1 cellular context compared by ENCODE assay signal in the genomic region with DNA sequence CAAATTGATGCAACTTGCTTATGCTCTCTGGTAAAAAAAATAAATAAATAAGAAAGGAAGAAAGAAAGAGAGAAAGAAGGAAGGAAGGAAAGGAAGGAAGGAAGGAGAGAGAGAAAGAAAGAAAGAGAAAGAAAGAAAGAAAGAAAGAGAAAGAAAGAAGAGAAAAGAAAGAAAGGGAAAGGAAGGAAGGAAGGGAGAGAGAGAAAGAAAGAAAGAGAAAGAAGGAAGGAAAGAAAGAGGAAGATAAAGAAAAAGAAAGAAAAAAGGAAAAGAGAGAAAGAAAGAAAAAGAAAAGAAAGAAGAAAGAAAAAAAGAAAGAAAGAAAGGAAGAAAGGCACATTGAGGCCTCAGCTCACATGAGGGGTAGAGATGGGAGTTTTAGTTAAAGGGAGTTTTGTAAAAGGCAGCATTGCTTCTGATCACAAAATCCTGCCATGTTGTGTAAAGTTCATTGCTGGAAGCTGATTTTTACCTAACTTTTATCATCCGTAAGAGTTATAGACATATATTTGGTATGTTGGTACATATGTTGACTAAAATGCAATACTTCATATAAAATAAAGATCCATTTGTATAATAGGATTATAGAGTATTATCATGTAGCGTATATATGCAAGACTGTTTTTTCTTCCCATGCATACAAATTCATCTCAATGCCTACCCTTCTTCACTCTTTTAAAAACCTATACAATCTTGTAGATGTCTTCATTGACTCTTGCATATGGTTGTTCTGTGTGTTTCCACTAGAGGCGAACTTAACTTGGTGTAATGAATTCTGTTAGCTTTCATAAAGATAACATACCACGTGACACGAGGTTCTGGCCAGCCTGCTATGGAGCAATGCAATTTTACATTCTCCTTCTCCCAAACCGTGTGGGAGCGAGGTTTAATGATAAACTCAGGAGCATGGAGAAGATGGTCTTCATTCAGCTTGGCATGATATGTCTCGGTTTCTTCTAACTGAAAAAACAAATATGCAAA.
A peak's percentile ranks its signal among the peaks of the same experiment; 100 is the strongest.
TF ChIP-seq lines count a peak whose summit lies in the region.

No MANE protein-coding gene starts in this region.

TF ChIP-seq in K562, 482 proteins besides CTCF, POLR2A, EP300 and RAD21 (continued from another document and continues in another):
- TF ChIP-seq, protein P1, sequence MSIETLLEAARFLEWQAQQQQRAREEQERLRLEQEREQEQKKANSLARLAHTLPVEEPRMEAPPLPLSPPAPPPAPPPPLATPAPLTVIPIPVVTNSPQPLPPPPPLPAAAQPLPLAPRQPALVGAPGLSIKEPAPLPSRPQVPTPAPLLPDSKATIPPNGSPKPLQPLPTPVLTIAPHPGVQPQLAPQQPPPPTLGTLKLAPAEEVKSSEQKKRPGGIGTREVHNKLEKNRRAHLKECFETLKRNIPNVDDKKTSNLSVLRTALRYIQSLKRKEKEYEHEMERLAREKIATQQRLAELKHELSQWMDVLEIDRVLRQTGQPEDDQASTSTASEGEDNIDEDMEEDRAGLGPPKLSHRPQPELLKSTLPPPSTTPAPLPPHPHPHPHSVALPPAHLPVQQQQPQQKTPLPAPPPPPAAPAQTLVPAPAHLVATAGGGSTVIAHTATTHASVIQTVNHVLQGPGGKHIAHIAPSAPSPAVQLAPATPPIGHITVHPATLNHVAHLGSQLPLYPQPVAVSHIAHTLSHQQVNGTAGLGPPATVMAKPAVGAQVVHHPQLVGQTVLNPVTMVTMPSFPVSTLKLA (conservative IDR thresholded peaks at IDR 0.05): peak; percentile 49 to 52; a peak in 3 of 4 replicates
- TF ChIP-seq, protein P2, sequence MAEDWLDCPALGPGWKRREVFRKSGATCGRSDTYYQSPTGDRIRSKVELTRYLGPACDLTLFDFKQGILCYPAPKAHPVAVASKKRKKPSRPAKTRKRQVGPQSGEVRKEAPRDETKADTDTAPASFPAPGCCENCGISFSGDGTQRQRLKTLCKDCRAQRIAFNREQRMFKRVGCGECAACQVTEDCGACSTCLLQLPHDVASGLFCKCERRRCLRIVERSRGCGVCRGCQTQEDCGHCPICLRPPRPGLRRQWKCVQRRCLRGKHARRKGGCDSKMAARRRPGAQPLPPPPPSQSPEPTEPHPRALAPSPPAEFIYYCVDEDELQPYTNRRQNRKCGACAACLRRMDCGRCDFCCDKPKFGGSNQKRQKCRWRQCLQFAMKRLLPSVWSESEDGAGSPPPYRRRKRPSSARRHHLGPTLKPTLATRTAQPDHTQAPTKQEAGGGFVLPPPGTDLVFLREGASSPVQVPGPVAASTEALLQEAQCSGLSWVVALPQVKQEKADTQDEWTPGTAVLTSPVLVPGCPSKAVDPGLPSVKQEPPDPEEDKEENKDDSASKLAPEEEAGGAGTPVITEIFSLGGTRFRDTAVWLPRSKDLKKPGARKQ (CRISPR knock-in tag; IDR thresholded peaks at IDR 0.05): 0 out of 2 replicates have a peak, but pooled peaks have one; percentile 37
- TF ChIP-seq OTX1 (CRISPR knock-in tag; IDR thresholded peaks at IDR 0.05) (peak; percentile 62; the same call in 1 of the 2 replicates), TBL1XR1 (IDR thresholded peaks at IDR 0.05; ENCODE audit: low read length in 2 of 2) (no peak), NBN (IDR thresholded peaks at IDR 0.05; ENCODE audit: low read depth) (0 out of 2 replicates have a peak, but pooled peaks have one; percentile 31), EP400 (IDR thresholded peaks at IDR 0.05) (peak; percentile 16; the same call in 1 of the 2 replicates), ELF4 (CRISPR knock-in tag; IDR thresholded peaks at IDR 0.05) (0 out of 2 replicates have a peak, but pooled peaks have one; percentile 34), THRAP3 (IDR thresholded peaks at IDR 0.05; ENCODE audit: borderline replicate concordance) (peak; percentile 86; the same call in 1 of the 2 replicates), HLTF (IDR thresholded peaks at IDR 0.05) (peak; percentile 53; the same call in 1 of the 2 replicates), CBX3 (IDR thresholded peaks at IDR 0.05; ENCODE audit: borderline replicate concordance in 1 of 2, low read length in 2 of 2) (0 out of 3 replicates have a peak, but pooled peaks of 1 of the 2 experiments have one; percentile 45), ZNF668 (CRISPR knock-in tag; IDR thresholded peaks at IDR 0.05) (no peak), CXXC5 (CRISPR knock-in tag; IDR thresholded peaks at IDR 0.05) (0 out of 2 replicates have a peak, but pooled peaks have one; percentile 28), MECOM (CRISPR knock-in tag; IDR thresholded peaks at IDR 0.05) (peak; percentile 64; the same call in 1 of the 2 replicates), DPF2 (IDR thresholded peaks at IDR 0.05) (0 out of 2 replicates have a peak, but pooled peaks have one; percentile 15), PHB2 (IDR thresholded peaks at IDR 0.05; ENCODE audit: low read depth) (peak; percentile 68; the same call in 1 of the 2 replicates), CEBPG (CRISPR knock-in tag; IDR thresholded peaks at IDR 0.05) (no peak; the same call in 1 of the 2 replicates), CEBPG (tag; conservative IDR thresholded peaks at IDR 0.05 in 1 of 2, IDR thresholded peaks at IDR 0.05 in 1 of 2) (peak in 1 of 2 experiments; percentile 52; a peak in 2 of 4 replicates), CBFA2T2 (conservative IDR thresholded peaks at IDR 0.05) (peak; percentile 87), ZFX (CRISPR knock-in tag; IDR thresholded peaks at IDR 0.05) (no peak), ARHGAP35 (IDR thresholded peaks at IDR 0.05; ENCODE audit: partially characterized antibody) (no peak)
- TF ChIP-seq, protein P3, sequence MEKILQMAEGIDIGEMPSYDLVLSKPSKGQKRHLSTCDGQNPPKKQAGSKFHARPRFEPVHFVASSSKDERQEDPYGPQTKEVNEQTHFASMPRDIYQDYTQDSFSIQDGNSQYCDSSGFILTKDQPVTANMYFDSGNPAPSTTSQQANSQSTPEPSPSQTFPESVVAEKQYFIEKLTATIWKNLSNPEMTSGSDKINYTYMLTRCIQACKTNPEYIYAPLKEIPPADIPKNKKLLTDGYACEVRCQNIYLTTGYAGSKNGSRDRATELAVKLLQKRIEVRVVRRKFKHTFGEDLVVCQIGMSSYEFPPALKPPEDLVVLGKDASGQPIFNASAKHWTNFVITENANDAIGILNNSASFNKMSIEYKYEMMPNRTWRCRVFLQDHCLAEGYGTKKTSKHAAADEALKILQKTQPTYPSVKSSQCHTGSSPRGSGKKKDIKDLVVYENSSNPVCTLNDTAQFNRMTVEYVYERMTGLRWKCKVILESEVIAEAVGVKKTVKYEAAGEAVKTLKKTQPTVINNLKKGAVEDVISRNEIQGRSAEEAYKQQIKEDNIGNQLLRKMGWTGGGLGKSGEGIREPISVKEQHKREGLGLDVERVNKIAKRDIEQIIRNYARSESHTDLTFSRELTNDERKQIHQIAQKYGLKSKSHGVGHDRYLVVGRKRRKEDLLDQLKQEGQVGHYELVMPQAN (IDR thresholded peaks at IDR 0.05; ENCODE audit: borderline replicate concordance): peak; percentile 64; the same call in 1 of the 2 replicates
- TF ChIP-seq, protein P4, sequence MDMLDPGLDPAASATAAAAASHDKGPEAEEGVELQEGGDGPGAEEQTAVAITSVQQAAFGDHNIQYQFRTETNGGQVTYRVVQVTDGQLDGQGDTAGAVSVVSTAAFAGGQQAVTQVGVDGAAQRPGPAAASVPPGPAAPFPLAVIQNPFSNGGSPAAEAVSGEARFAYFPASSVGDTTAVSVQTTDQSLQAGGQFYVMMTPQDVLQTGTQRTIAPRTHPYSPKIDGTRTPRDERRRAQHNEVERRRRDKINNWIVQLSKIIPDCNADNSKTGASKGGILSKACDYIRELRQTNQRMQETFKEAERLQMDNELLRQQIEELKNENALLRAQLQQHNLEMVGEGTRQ (CRISPR knock-in tag; IDR thresholded peaks at IDR 0.05): peak; percentile 90
- TF ChIP-seq, protein P5, sequence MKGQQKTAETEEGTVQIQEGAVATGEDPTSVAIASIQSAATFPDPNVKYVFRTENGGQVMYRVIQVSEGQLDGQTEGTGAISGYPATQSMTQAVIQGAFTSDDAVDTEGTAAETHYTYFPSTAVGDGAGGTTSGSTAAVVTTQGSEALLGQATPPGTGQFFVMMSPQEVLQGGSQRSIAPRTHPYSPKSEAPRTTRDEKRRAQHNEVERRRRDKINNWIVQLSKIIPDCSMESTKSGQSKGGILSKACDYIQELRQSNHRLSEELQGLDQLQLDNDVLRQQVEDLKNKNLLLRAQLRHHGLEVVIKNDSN (CRISPR knock-in tag; IDR thresholded peaks at IDR 0.05): peak; percentile 91
- TF ChIP-seq, protein P6, sequence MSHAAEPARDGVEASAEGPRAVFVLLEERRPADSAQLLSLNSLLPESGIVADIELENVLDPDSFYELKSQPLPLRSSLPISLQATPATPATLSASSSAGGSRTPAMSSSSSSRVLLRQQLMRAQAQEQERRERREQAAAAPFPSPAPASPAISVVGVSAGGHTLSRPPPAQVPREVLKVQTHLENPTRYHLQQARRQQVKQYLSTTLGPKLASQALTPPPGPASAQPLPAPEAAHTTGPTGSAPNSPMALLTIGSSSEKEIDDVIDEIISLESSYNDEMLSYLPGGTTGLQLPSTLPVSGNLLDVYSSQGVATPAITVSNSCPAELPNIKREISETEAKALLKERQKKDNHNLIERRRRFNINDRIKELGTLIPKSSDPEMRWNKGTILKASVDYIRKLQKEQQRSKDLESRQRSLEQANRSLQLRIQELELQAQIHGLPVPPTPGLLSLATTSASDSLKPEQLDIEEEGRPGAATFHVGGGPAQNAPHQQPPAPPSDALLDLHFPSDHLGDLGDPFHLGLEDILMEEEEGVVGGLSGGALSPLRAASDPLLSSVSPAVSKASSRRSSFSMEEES (CRISPR knock-in tag; IDR thresholded peaks at IDR 0.05): peak; percentile 98
- TF ChIP-seq, protein P7, sequence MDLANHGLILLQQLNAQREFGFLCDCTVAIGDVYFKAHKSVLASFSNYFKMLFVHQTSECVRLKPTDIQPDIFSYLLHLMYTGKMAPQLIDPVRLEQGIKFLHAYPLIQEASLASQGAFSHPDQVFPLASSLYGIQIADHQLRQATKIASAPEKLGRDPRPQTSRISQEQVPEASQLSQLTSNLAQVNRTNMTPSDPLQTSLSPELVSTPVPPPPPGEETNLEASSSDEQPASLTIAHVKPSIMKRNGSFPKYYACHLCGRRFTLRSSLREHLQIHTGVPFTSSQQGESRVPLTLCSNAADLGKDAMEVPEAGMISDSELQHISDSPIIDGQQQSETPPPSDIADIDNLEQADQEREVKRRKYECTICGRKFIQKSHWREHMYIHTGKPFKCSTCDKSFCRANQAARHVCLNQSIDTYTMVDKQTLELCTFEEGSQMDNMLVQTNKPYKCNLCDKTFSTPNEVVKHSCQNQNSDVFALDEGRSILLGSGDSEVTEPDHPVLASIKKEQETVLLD (IDR thresholded peaks at IDR 0.05): 0 out of 2 replicates have a peak, but pooled peaks have one; percentile 37
- TF ChIP-seq, protein P8, sequence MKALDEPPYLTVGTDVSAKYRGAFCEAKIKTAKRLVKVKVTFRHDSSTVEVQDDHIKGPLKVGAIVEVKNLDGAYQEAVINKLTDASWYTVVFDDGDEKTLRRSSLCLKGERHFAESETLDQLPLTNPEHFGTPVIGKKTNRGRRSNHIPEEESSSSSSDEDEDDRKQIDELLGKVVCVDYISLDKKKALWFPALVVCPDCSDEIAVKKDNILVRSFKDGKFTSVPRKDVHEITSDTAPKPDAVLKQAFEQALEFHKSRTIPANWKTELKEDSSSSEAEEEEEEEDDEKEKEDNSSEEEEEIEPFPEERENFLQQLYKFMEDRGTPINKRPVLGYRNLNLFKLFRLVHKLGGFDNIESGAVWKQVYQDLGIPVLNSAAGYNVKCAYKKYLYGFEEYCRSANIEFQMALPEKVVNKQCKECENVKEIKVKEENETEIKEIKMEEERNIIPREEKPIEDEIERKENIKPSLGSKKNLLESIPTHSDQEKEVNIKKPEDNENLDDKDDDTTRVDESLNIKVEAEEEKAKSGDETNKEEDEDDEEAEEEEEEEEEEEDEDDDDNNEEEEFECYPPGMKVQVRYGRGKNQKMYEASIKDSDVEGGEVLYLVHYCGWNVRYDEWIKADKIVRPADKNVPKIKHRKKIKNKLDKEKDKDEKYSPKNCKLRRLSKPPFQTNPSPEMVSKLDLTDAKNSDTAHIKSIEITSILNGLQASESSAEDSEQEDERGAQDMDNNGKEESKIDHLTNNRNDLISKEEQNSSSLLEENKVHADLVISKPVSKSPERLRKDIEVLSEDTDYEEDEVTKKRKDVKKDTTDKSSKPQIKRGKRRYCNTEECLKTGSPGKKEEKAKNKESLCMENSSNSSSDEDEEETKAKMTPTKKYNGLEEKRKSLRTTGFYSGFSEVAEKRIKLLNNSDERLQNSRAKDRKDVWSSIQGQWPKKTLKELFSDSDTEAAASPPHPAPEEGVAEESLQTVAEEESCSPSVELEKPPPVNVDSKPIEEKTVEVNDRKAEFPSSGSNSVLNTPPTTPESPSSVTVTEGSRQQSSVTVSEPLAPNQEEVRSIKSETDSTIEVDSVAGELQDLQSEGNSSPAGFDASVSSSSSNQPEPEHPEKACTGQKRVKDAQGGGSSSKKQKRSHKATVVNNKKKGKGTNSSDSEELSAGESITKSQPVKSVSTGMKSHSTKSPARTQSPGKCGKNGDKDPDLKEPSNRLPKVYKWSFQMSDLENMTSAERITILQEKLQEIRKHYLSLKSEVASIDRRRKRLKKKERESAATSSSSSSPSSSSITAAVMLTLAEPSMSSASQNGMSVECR (CRISPR knock-in tag; IDR thresholded peaks at IDR 0.05): no peak
- TF ChIP-seq, protein P9, sequence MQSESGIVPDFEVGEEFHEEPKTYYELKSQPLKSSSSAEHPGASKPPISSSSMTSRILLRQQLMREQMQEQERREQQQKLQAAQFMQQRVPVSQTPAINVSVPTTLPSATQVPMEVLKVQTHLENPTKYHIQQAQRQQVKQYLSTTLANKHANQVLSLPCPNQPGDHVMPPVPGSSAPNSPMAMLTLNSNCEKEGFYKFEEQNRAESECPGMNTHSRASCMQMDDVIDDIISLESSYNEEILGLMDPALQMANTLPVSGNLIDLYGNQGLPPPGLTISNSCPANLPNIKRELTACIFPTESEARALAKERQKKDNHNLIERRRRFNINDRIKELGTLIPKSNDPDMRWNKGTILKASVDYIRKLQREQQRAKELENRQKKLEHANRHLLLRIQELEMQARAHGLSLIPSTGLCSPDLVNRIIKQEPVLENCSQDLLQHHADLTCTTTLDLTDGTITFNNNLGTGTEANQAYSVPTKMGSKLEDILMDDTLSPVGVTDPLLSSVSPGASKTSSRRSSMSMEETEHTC (IDR thresholded peaks at IDR 0.05): no peak
- TF ChIP-seq, protein P10, sequence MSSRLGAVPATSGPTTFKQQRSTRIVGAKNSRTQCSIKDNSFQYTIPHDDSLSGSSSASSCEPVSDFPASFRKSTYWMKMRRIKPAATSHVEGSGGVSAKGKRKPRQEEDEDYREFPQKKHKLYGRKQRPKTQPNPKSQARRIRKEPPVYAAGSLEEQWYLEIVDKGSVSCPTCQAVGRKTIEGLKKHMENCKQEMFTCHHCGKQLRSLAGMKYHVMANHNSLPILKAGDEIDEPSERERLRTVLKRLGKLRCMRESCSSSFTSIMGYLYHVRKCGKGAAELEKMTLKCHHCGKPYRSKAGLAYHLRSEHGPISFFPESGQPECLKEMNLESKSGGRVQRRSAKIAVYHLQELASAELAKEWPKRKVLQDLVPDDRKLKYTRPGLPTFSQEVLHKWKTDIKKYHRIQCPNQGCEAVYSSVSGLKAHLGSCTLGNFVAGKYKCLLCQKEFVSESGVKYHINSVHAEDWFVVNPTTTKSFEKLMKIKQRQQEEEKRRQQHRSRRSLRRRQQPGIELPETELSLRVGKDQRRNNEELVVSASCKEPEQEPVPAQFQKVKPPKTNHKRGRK (tag; IDR thresholded peaks at IDR 0.05): peak; percentile 99
